In the genomic region with DNA sequence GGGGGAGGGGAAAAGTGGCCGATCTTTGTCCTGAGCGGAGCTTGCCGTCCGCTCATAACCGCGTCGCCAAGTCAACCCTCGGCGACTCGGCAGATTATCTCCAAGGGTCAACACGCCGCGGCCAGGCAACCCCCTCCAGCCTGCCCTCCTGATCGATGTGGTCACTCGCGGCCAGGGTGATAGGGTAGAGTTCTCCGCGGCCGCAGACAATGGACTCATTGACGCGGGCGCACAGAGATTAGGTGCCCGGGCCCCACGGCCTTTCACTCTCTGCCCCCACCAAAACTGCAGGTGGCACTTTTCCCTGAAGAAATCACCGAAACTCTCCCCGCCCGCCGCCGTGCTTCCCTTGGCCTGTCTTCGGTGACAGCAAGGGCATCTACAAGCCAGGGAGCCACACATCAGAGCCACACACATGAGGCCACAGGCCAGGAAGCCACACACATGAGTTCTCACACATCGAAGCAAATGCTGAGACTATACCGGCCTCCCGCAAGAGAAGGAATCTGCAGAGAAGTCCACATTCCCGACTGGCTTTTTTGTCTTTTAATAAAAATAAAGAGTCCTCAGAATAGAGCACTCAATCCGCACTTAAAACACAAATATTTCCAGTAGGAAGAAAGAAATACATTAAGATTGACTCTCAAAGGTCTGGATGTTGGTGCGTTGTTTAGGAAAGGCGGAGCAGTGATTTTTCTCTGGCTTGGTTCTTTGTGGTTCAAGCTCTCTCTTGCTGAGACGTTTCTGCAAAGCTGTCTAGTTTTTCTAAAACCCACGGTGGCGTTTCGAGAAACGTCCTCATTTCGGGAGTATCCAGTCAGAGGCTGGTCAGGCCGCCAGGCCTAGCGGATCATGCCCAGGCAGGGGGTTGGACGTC, we compare ENCODE assay signal across 14 cellular contexts. TPM values are rescaled to one million over a fixed set of nuclear protein-coding genes. Genes with fewer than 3 reads are reported as not detected.
DNase-seq lines count a peak whose midpoint lies in the region; ATAC-seq, FAIRE-seq and TF ChIP-seq lines count a peak whose summit lies in the region.
"Had no signal": no experiment of that assay in that cellular context is flagged by ENCODE, and none has a peak within 500 bp of the region (broad histone marks: within the 10 kb centered on the region; RNA-seq: fewer than 3 reads in every experiment).

No MANE protein-coding gene starts in this region.

- H3K4me1 Mint-ChIP-seq in T-helper 1 cell treated with Interleukin-12 subunit alpha and Interleukin-12 subunit beta and Interleukin-4 antibody, amounts not matched to agents 30 μg/mL and 1 μg/mL, for 36 hours (ENCODE audit: low read depth) = peaks cover 9% of the 10 kb centered on the region
- H3K4me1 Mint-ChIP-seq in T-cell = peaks cover 31 to 35% (median 33%) of the 10 kb centered on the region in 3 donors
- H3K4me1 Mint-ChIP-seq in glutamatergic neuron (ENCODE audit: low read depth, unreplicated experiment) = peaks cover 2% of the 10 kb centered on the region

- no peak for DNase-seq in T-helper 1 cell
- DNase-seq in T-cell = no peak
- DNase-seq in glutamatergic neuron = peak; percentile 26
- DNase-seq in pancreas = peak; percentile 57 to 80 (median 66)
- no peak for DNase-seq in foreskin fibroblast
- no peak for DNase-seq in RKO (ENCODE audit: low spot score)
- DNase-seq: activated CD4-positive, alpha-beta T cell treated with anti-CD3 and anti-CD28 coated beads, Interleukin-2, amount 50 U/mL, for 4 hours; SW 1271 had no signal

- peaks cover 1% of the 10 kb centered on the region for H3K36me3 Mint-ChIP-seq in T-helper 1 cell treated with Interleukin-12 subunit alpha and Interleukin-12 subunit beta and Interleukin-4 antibody, amounts not matched to agents 30 μg/mL and 1 μg/mL, for 36 hours (ENCODE audit: low read depth)
- H3K36me3 Mint-ChIP-seq in T-cell (no peaks in the 10 kb centered on the region), glutamatergic neuron (ENCODE audit: unreplicated experiment) (no peaks in the 10 kb centered on the region)

- CTCF ChIA-PET in T-cell (lab: Charles Lee) = interaction anchor here in 1 of 2 donors (0.6 kb wide), 1 partner anchor 53 kb away, joined by 3 read pairs; no protein-coding TSS in a partner anchor

- peaks cover 0 to 6% (median 0%) of the 10 kb centered on the region in 3 donors for H3K36me3 ChIP-seq in pancreas

- POLR2A ChIA-PET in T-cell (lab: Charles Lee) = no interaction called here

- peak overlapping the region; percentile 56 to 87 (median 66) for H3K27ac ChIP-seq in pancreas

- H3K9me3 Mint-ChIP-seq in T-helper 1 cell treated with Interleukin-12 subunit alpha and Interleukin-12 subunit beta and Interleukin-4 antibody, amounts not matched to agents 30 μg/mL and 1 μg/mL, for 36 hours = no peaks in the 10 kb centered on the region
- H3K9me3 Mint-ChIP-seq in T-cell = no peaks in the 10 kb centered on the region
- H3K9me3 Mint-ChIP-seq in glutamatergic neuron (ENCODE audit: unreplicated experiment) = peaks cover 11% of the 10 kb centered on the region

- peak overlapping the region in 2 of 4 donors; percentile 34 to 68 for H3K4me3 ChIP-seq in pancreas
- no peak overlapping the region for H3K4me3 ChIP-seq in foreskin fibroblast (ENCODE audit: low read depth in 1 of 2, low read length in 2 of 2)

- intact Hi-C loops in pancreas (cut with DNase I) = no loop called here

- H3K27ac Mint-ChIP-seq in T-helper 1 cell treated with Interleukin-12 subunit alpha and Interleukin-12 subunit beta and Interleukin-4 antibody, amounts not matched to agents 30 μg/mL and 1 μg/mL, for 36 hours = peak overlapping the region; percentile 31
- H3K27ac Mint-ChIP-seq in T-cell (no peak overlapping the region), glutamatergic neuron (ENCODE audit: unreplicated experiment) (no peak overlapping the region)

- peaks cover 81% of the 10 kb centered on the region for H3K27me3 Mint-ChIP-seq in T-helper 1 cell treated with Interleukin-12 subunit alpha and Interleukin-12 subunit beta and Interleukin-4 antibody, amounts not matched to agents 30 μg/mL and 1 μg/mL, for 36 hours (ENCODE audit: low read depth)
- H3K27me3 Mint-ChIP-seq in T-cell (peaks cover 64 to 83% of the 10 kb centered on the region in 2 donors), glutamatergic neuron (ENCODE audit: unreplicated experiment) (peaks cover 46% of the 10 kb centered on the region)

- 15 to 17% methylated on average over 46 of the region's 46 CpGs for WGBS in pancreas, 2 donors

- H3K9me3 ChIP-seq in pancreas = no peaks in the 10 kb centered on the region

- ATAC-seq in T-cell (replicated peaks in 1 of 4) = no peak
- ATAC-seq in pancreas = peak; percentile 8 to 36 (median 29)
- no peak for ATAC-seq in HG03460 (IDR thresholded peaks at IDR 0.05; ENCODE audit: unreplicated experiment)

- no peak for FAIRE-seq in pancreas (lab: Jason Lieb, UNC)
- FAIRE-seq: A204.1, islet of Langerhans, urothelium cell line had no signal

- H3K4me3 Mint-ChIP-seq in T-helper 1 cell treated with Interleukin-12 subunit alpha and Interleukin-12 subunit beta and Interleukin-4 antibody, amounts not matched to agents 30 μg/mL and 1 μg/mL, for 36 hours = no peak overlapping the region
- H3K4me3 Mint-ChIP-seq in T-cell (peak overlapping the region in 2 of 3 donors; percentile 25 to 56), glutamatergic neuron (ENCODE audit: unreplicated experiment) (peak overlapping the region; percentile 89)

- H3K27me3 ChIP-seq in pancreas = no peaks in the 10 kb centered on the region

- TF ChIP-seq CTCF in glutamatergic neuron (IDR thresholded peaks at IDR 0.05; ENCODE audit: partially characterized antibody, unreplicated experiment) = no peak
- TF ChIP-seq CTCF in pancreas (IDR thresholded peaks at IDR 0.05) = no peak
- TF ChIP-seq CTCF in foreskin fibroblast (IDR thresholded peaks at IDR 0.05; ENCODE audit: low read depth, low read length) = no peak

- H3K4me1 ChIP-seq in pancreas = peaks cover 0 to 10% (median 0%) of the 10 kb centered on the region in 3 donors

RNA-seq across cellular contexts. Expression of gene PDX1, which starts 1.5 kb away (rescaled TPM):
- total RNA-seq in T-cell = not detected
- not detected for total RNA-seq in glutamatergic neuron (ENCODE audit: unreplicated experiment)
- total RNA-seq in pancreas = 10 to 100 TPM in 5 of 6 donors, 1 to 10 TPM in 1; 8.0 to 17.1 (median 12.3) TPM
- polyA plus RNA-seq in pancreas = 10 to 100 TPM; 15.7 to 26.1 TPM
- total RNA-seq: fibroblast of villous mesenchyme had no signal

RNA-seq across cellular contexts. Expression of gene CDX2, which starts 50.8 kb away (rescaled TPM):
- under 1 TPM in 2 of 5 donors, not detected in 3; 0.09 to 0.35 TPM for total RNA-seq in T-cell
- total RNA-seq in glutamatergic neuron (ENCODE audit: unreplicated experiment) = 1.1 TPM
- 1 to 10 TPM; 2.8 to 6.0 (median 4.8) TPM for total RNA-seq in pancreas
- polyA plus RNA-seq in pancreas = 1 to 10 TPM; 3.5 to 6.9 TPM
- total RNA-seq: fibroblast of villous mesenchyme had no signal

Comparison
In these comparisons a context has a peak if more than half of its experiments do, and no peak if none do; other contexts are left out.
1. DNase-seq: peak in glutamatergic neuron (single experiment) and pancreas (6 of 6); none in T-helper 1 cell (0 of 5), T-cell (0 of 34), foreskin fibroblast (0 of 2) and RKO (single experiment).
2. ATAC-seq: peak in pancreas (4 of 4); none in T-cell (0 of 4) and HG03460 (single experiment).